In the genomic region with DNA sequence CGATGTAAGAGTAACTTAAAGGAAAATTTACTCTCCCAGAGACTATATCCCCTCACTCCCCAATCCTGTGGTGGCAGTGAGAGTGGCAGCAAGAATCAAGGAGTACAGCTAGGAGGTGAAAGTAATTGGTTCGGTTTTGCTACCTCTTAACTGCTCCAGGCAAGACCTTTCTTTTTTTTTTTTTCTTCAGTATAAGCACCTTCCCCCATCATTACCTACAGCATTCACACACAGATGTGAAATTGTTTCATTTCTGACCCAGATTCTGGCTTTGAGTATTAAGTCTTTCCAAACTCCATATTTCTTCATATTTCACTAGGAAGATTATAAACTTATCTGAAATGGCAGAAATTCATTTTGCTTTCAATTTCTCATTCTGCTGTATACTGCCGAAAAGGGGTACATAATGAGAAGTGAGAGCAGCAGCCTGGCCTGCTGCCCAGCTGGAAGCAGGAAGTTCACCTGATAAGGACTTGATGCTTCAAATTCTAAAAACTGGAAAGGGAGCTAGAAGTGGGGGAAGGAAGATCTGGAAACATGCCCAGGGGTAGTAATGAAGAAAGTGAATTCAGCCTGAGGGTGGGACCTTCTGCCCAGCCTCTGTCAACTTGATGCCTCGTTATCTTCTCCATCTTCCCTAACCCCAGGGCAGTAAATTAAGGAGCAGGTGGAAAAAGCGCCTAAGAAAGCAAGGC, we compare ENCODE assay signal across 8 cellular contexts.
A peak's percentile ranks its signal among the peaks of the same experiment; 100 is the strongest.
DNase-seq lines count a peak whose midpoint lies in the region; ATAC-seq and TF ChIP-seq lines count a peak whose summit lies in the region.

No MANE protein-coding gene starts in this region.

- H3K9me3 ChIP-seq in left ventricle myocardium inferior (replicated peaks), result no peaks in the 10 kb centered on the region

- intact Hi-C loops in left ventricle myocardium inferior (cut with micrococcal nuclease), result no loop called here

- DNase-seq in A172 (ENCODE audit: low spot score) (peak; percentile 55), NOMO-1 treated with dmso at 0.1 percent for 144 hours (lab: John Stamatoyannopoulos, UW; ENCODE audit: unreplicated experiment) (peak; percentile 34), left ventricle myocardium inferior (peak; percentile 23), SW480 (ENCODE audit: low spot score) (no peak)

- peaks cover 74% of the 10 kb centered on the region for H3K36me3 ChIP-seq in left ventricle myocardium inferior

- ATAC-seq in GM21367 (IDR thresholded peaks at IDR 0.05; ENCODE audit: unreplicated experiment), result peak; percentile 57
- ATAC-seq in GM18909 (IDR thresholded peaks at IDR 0.05; ENCODE audit: poor library complexity, unreplicated experiment), result no peak
- no peak for ATAC-seq in GM19395 (IDR thresholded peaks at IDR 0.05; ENCODE audit: unreplicated experiment)
- ATAC-seq in GM18861 (IDR thresholded peaks at IDR 0.05; ENCODE audit: unreplicated experiment), result no peak

- H3K27me3 ChIP-seq in left ventricle myocardium inferior (ENCODE audit: low read depth), result no peaks in the 10 kb centered on the region

- peak overlapping the region; percentile 36 for H3K27ac ChIP-seq in left ventricle myocardium inferior (replicated peaks)

- no peak overlapping the region for H3K4me3 ChIP-seq in left ventricle myocardium inferior

- H3K4me1 ChIP-seq in left ventricle myocardium inferior, result peaks cover 12% of the 10 kb centered on the region

- no peak for TF ChIP-seq CTCF in left ventricle myocardium inferior (IDR thresholded peaks at IDR 0.05; ENCODE audit: borderline replicate concordance)
